Comparison of ENCODE assay signal across 8 cellular contexts in genomic region chr10:101816913-101817541, GRCh38. TPM values are rescaled to one million over a fixed set of nuclear protein-coding genes. Genes with fewer than 3 reads are reported as not detected.
A peak's percentile ranks its signal among the peaks of the same experiment; 100 is the strongest.
DNase-seq lines count a peak whose midpoint lies in the region; ATAC-seq and TF ChIP-seq lines count a peak whose summit lies in the region.

No MANE protein-coding gene starts in this region.

- TF ChIP-seq CTCF in OCI-LY3 (IDR thresholded peaks at IDR 0.05; ENCODE audit: low read depth, low read length): no peak
- no peak for TF ChIP-seq CTCF in endothelial cell (IDR thresholded peaks at IDR 0.05; ENCODE audit: unreplicated experiment)
- TF ChIP-seq CTCF in ovary (IDR thresholded peaks at IDR 0.05): no peak

- H3K27me3 Mint-ChIP-seq in endothelial cell (ENCODE audit: unreplicated experiment): peaks cover 15% of the 10 kb centered on the region

- H3K79me2 ChIP-seq in OCI-LY3 (ENCODE audit: low read length): peaks cover 70% of the 10 kb centered on the region

- DNase-seq in endothelial cell (ENCODE audit: low spot score) (no peak), ovary (no peak), KG1 (lab: John Stamatoyannopoulos, UW) (no peak)

- no peak overlapping the region for H2AFZ ChIP-seq in OCI-LY3 (ENCODE audit: low read depth, low read length)

- ATAC-seq in GM21723 (IDR thresholded peaks at IDR 0.05; ENCODE audit: unreplicated experiment) (no peak), HG03521 (IDR thresholded peaks at IDR 0.05; ENCODE audit: unreplicated experiment) (no peak), GM18511 (IDR thresholded peaks at IDR 0.05; ENCODE audit: unreplicated experiment) (no peak)

- H3K4me3 Mint-ChIP-seq in endothelial cell (ENCODE audit: unreplicated experiment): peak overlapping the region; percentile 94

- no peaks in the 10 kb centered on the region for H3K9me3 Mint-ChIP-seq in endothelial cell (ENCODE audit: unreplicated experiment)

- 0% methylated on average over 17 of the region's 17 CpGs for WGBS in ovary, 3 donors

- no peak for TF ChIP-seq EP300 in ovary (IDR thresholded peaks at IDR 0.05)

- TF ChIP-seq POLR2A in ovary (IDR thresholded peaks at IDR 0.05): no peak

- H4K20me1 ChIP-seq in OCI-LY3 (ENCODE audit: insufficient read depth, low read length): peaks cover 52% of the 10 kb centered on the region

- H3K4me1 ChIP-seq in ES-I3 (ENCODE audit: insufficient read depth, low read length): peaks cover 4% of the 10 kb centered on the region; the same call in 1 of the 2 replicates
- H3K4me1 ChIP-seq in OCI-LY3 (ENCODE audit: low read length): peaks cover 18% of the 10 kb centered on the region
- H3K4me1 ChIP-seq in ovary (ENCODE audit: insufficient read depth): peaks cover 8% of the 10 kb centered on the region

- peak overlapping the region; percentile 82 for H3K4me2 ChIP-seq in OCI-LY3 (ENCODE audit: low read length)

- peaks cover 15% of the 10 kb centered on the region for H3K4me1 Mint-ChIP-seq in endothelial cell (ENCODE audit: unreplicated experiment)

- H3K27me3 ChIP-seq in OCI-LY3 (ENCODE audit: low read depth, low read length) (no peaks in the 10 kb centered on the region), ovary (no peaks in the 10 kb centered on the region)

- H3K27ac ChIP-seq in OCI-LY3 (ENCODE audit: low read length) (peak overlapping the region; percentile 74), ovary (peak overlapping the region; percentile 60 to 82)

- H3K9ac ChIP-seq in ES-I3 (ENCODE audit: low read depth, low read length) (peak overlapping the region; percentile 97), OCI-LY3 (ENCODE audit: low read length) (peak overlapping the region; percentile 78)

- intact Hi-C loops in ovary (cut with DNase I): no loop called here

- no peaks in the 10 kb centered on the region for H3K9me3 ChIP-seq in ES-I3 (ENCODE audit: control insufficient read depth, insufficient read depth, low read length)
- no peaks in the 10 kb centered on the region for H3K9me3 ChIP-seq in OCI-LY3 (ENCODE audit: insufficient read depth, low read length)
- H3K9me3 ChIP-seq in ovary: no peaks in the 10 kb centered on the region

- H3K27ac Mint-ChIP-seq in endothelial cell (ENCODE audit: unreplicated experiment): peak overlapping the region; percentile 90

- H3K4me3 ChIP-seq in OCI-LY3 (ENCODE audit: low read length) (peak overlapping the region; percentile 92), ovary (peak overlapping the region; percentile 82)

- peaks cover 9% of the 10 kb centered on the region for H3K36me3 Mint-ChIP-seq in endothelial cell (ENCODE audit: low read depth, unreplicated experiment)

- H3K36me3 ChIP-seq in ES-I3 (ENCODE audit: insufficient read depth, low read length) (peaks cover 1% of the 10 kb centered on the region; the same call in 1 of the 2 replicates), OCI-LY3 (replicated peaks; ENCODE audit: low read depth, low read length) (peaks cover 7% of the 10 kb centered on the region), ovary (no peaks in the 10 kb centered on the region)

RNA-seq across cellular contexts. Expression of gene OGA, which starts 1.2 kb away (rescaled TPM):
- total RNA-seq in endothelial cell (ENCODE audit: unreplicated experiment) (115 TPM), ovary (100 to 1,000 TPM in 5 of 7 donors, 10 to 100 TPM in 2; 85.3 to 134 (median 103) TPM)
- polyA plus RNA-seq in ovary: 10 to 100 TPM; 58.9 to 83.7 TPM

RNA-seq across cellular contexts. Expression of gene KCNIP2, which starts 26.6 kb away (rescaled TPM):
- total RNA-seq in endothelial cell (ENCODE audit: unreplicated experiment): 7.7 TPM
- 1 to 10 TPM; 1.8 to 8.9 (median 6.8) TPM for total RNA-seq in ovary
- polyA plus RNA-seq in ovary: 1 to 10 TPM; 3.6 to 3.7 TPM

RNA-seq across cellular contexts. Expression of gene NPM3, which starts 33.8 kb away (rescaled TPM):
- 54.7 TPM for total RNA-seq in endothelial cell (ENCODE audit: unreplicated experiment)
- 10 to 100 TPM; 23.1 to 64.8 (median 32.1) TPM for total RNA-seq in ovary
- 10 to 100 TPM; 11.0 to 41.5 TPM for polyA plus RNA-seq in ovary

RNA-seq across cellular contexts. Expression of gene FGF8, which starts 41.1 kb away (rescaled TPM):
- 1.1 TPM for total RNA-seq in endothelial cell (ENCODE audit: unreplicated experiment)
- not detected for total RNA-seq in ovary
- not detected for polyA plus RNA-seq in ovary
